ENCODE assay signal across 31 cellular contexts in the genomic region with DNA sequence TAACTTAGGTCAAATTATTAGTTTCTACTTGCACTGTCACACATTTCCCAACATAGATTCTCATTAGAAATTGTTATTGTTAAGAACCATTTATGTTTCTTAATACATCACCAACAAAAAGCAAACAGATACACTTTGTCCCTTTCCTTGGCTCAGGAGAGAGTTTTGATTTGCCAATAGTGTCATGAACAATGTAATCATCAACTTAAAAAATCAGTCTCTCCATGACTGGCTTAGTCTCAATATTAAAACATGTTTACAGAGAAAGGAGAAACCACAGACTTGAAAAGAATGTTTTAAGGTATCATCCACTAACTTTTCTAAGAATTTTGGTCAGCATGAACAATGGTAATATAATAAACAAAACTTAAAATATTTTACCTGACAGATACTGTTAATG.
"Had no signal": no experiment of that assay in that cellular context is flagged by ENCODE, and none has a peak within 500 bp of the region (broad histone marks: within the 10 kb centered on the region; RNA-seq: fewer than 3 reads in every experiment).

No MANE protein-coding gene starts in this region.

- DNase-seq: activated CD4-positive, alpha-beta T cell treated with anti-CD3 and anti-CD28 coated beads, Interleukin-2, amount 10 ng/mL, durations not matched to agents 24 days and 14 days; activated CD4-positive, alpha-beta T cell treated with anti-CD3 and anti-CD28 coated beads, Interleukin-2, amount 50 U/mL, for 4 hours; activated CD8-positive, alpha-beta T cell treated with anti-CD3 and anti-CD28 coated beads for 36 hours; activated effector memory CD4-positive, alpha-beta T cell treated with anti-CD3 and anti-CD28 coated beads, Interleukin-2, amount 50 U/mL, for 16 hours; activated naive CD4-positive, alpha-beta T cell; activated naive CD4-positive, alpha-beta T cell treated with anti-CD3 and anti-CD28 coated beads, Interleukin-2, amount 50 U/mL, for 16 hours; activated naive CD8-positive, alpha-beta T cell treated with anti-CD3 and anti-CD28 coated beads for 36 hours; activated T-cell treated with anti-CD3 and anti-CD28 coated beads, Interleukin-2, amount 50 U/mL, for 1 hour; activated T-cell treated with anti-CD3 and anti-CD28 coated beads, Interleukin-2, amount 50 U/mL, for 72 hours; Kasumi-1; KG1; NCI-H1105; NCI-H1417 treated with DMSO at 0.1 percent for 48 hours; NCI-H1694; NCI-H1930; NCI-H2081 treated with DMSO at 0.1 percent for 48 hours; NCI-H226; NCI-H524 treated with DMSO at 0.1 percent for 48 hours; NCI-H748 treated with DMSO at 0.1 percent for 48 hours; NK-92 treated with Interleukin-12 subunit alpha and Interleukin-12 subunit beta, amount 100 ng/mL, for 24 hours; PC-3; Peyer's patch; RPMI8226; SHP77 treated with DMSO at 0.1 percent for 48 hours; SK-N-SH had no signal

- H3K9me3 Mint-ChIP-seq: activated CD4-positive, alpha-beta T cell treated with anti-CD3 and anti-CD28 coated beads, Interleukin-2, amount 10 ng/mL, durations not matched to agents 24 days and 14 days; brain; T-helper 1 cell treated with Interleukin-12 subunit alpha and Interleukin-12 subunit beta and Interleukin-4 antibody, amounts not matched to agents 30 μg/mL and 1 μg/mL, for 36 hours had no signal

- H3K27ac ChIP-seq: Peyer's patch, SJSA1 had no signal

- H3K9ac ChIP-seq: SK-N-SH had no signal

- H3K36me3 Mint-ChIP-seq: activated naive CD8-positive, alpha-beta T cell treated with anti-CD3 and anti-CD28 coated beads for 36 hours; brain had no signal

- FAIRE-seq: TTC549 had no signal

- H3K27me3 Mint-ChIP-seq: activated CD4-positive, alpha-beta T cell treated with anti-CD3 and anti-CD28 coated beads, Interleukin-2, amount 10 ng/mL, durations not matched to agents 24 days and 14 days; activated CD8-positive, alpha-beta T cell treated with anti-CD3 and anti-CD28 coated beads for 36 hours; activated naive CD8-positive, alpha-beta T cell treated with anti-CD3 and anti-CD28 coated beads for 36 hours; activated T-helper 17 cell treated with anti-CD3 and anti-CD28 coated beads, Interleukin-2, amount 50 U/mL, for 72 hours had no signal

- H3K27ac Mint-ChIP-seq: activated CD4-positive, alpha-beta T cell treated with anti-CD3 and anti-CD28 coated beads, Interleukin-2, amount 10 ng/mL, durations not matched to agents 24 days and 14 days; activated CD8-positive, alpha-beta T cell treated with anti-CD3 and anti-CD28 coated beads for 36 hours; activated naive CD8-positive, alpha-beta T cell treated with anti-CD3 and anti-CD28 coated beads for 36 hours; activated T-cell treated with anti-CD3 and anti-CD28 coated beads, Interleukin-2, amount 50 U/mL, for 72 hours; activated T-helper 17 cell treated with anti-CD3 and anti-CD28 coated beads, Interleukin-2, amount 50 U/mL, for 72 hours; T-helper 1 cell treated with Interleukin-12 subunit alpha and Interleukin-12 subunit beta and Interleukin-4 antibody, amounts not matched to agents 30 μg/mL and 1 μg/mL, for 36 hours; T-helper 2 cell treated with Interferon-gamma antibody and Interleukin-4, amounts not matched to agents 5 μg/mL and 100 μg/mL, for 36 hours had no signal

- H3K4me3 ChIP-seq: Peyer's patch, SJSA1 had no signal

- H3K4me1 ChIP-seq: Peyer's patch, SJSA1 had no signal

- H3K4me1 Mint-ChIP-seq: activated CD4-positive, alpha-beta T cell treated with anti-CD3 and anti-CD28 coated beads, Interleukin-2, amount 10 ng/mL, durations not matched to agents 24 days and 14 days; activated naive CD8-positive, alpha-beta T cell treated with anti-CD3 and anti-CD28 coated beads for 36 hours; activated T-helper 17 cell treated with anti-CD3 and anti-CD28 coated beads, Interleukin-2, amount 50 U/mL, for 72 hours had no signal

- H3K36me3 ChIP-seq: Peyer's patch, SJSA1 had no signal

- H3K27me3 ChIP-seq: Peyer's patch, SJSA1 had no signal

- ATAC-seq: activated CD8-positive, alpha-beta T cell treated with anti-CD3 and anti-CD28 coated beads for 36 hours; activated T-cell treated with anti-CD3 and anti-CD28 coated beads, Interleukin-2, amount 50 U/mL, for 72 hours; activated T-helper 17 cell treated with anti-CD3 and anti-CD28 coated beads, Interleukin-2, amount 50 U/mL, for 72 hours; PC-3 had no signal

- H3K4me3 Mint-ChIP-seq: activated CD4-positive, alpha-beta T cell treated with anti-CD3 and anti-CD28 coated beads, Interleukin-2, amount 10 ng/mL, durations not matched to agents 24 days and 14 days; activated CD8-positive, alpha-beta T cell treated with anti-CD3 and anti-CD28 coated beads for 36 hours; activated naive CD8-positive, alpha-beta T cell treated with anti-CD3 and anti-CD28 coated beads for 36 hours; activated T-cell treated with anti-CD3 and anti-CD28 coated beads, Interleukin-2, amount 50 U/mL, for 72 hours; activated T-helper 17 cell treated with anti-CD3 and anti-CD28 coated beads, Interleukin-2, amount 50 U/mL, for 72 hours; brain; T-helper 1 cell treated with Interleukin-12 subunit alpha and Interleukin-12 subunit beta and Interleukin-4 antibody, amounts not matched to agents 30 μg/mL and 1 μg/mL, for 36 hours; T-helper 2 cell treated with Interferon-gamma antibody and Interleukin-4, amounts not matched to agents 5 μg/mL and 100 μg/mL, for 36 hours had no signal

- H3K9me3 ChIP-seq: Peyer's patch, SJSA1, SK-N-SH had no signal
